ENCODE assay signal across 1 cellular context in genomic region chr20:59005523-59006166, GRCh38.
TF ChIP-seq lines count a peak whose summit lies in the region.

No MANE protein-coding gene starts in this region.

TF ChIP-seq in HepG2, 621 proteins besides CTCF, POLR2A, EP300 and RAD21 (continued from another document):
- TF ChIP-seq ZNF704 (CRISPR knock-in tag; IDR thresholded peaks at IDR 0.05; ENCODE audit: borderline replicate concordance) = 0 out of 2 replicates have a peak, but pooled peaks have one; percentile 9
- TF ChIP-seq PRDM15 (CRISPR knock-in tag; IDR thresholded peaks at IDR 0.05) = 0 out of 2 replicates have a peak, but pooled peaks have one; percentile 37
- TF ChIP-seq GFI1 (CRISPR knock-in tag; IDR thresholded peaks at IDR 0.05; ENCODE audit: borderline replicate concordance) = peak; percentile 72; the same call in 1 of the 2 replicates
- no peak for TF ChIP-seq E2F1 (CRISPR knock-in tag; IDR thresholded peaks at IDR 0.05)
- TF ChIP-seq ZNF547 (CRISPR knock-in tag; IDR thresholded peaks at IDR 0.05) = peak; percentile 92
- TF ChIP-seq NFKB2 (CRISPR knock-in tag; IDR thresholded peaks at IDR 0.05; ENCODE audit: borderline replicate concordance) = peak; percentile 17; the same call in 1 of the 2 replicates
- 0 out of 2 replicates have a peak, but pooled peaks have one; percentile 1 for TF ChIP-seq TRIM24 (CRISPR knock-in tag; IDR thresholded peaks at IDR 0.05)
- peak; percentile 45; the same call in 1 of the 2 replicates for TF ChIP-seq ZNF800 (CRISPR knock-in tag; IDR thresholded peaks at IDR 0.05)
- TF ChIP-seq ZNF883 (CRISPR knock-in tag; IDR thresholded peaks at IDR 0.05; ENCODE audit: not compliant biosample characterization) = peak; percentile 82
- no peak for TF ChIP-seq MXD3 (CRISPR knock-in tag; IDR thresholded peaks at IDR 0.05)
- TF ChIP-seq NR2F2 (IDR thresholded peaks at IDR 0.05; ENCODE audit: borderline replicate concordance, low read depth) = no peak
- no peak for TF ChIP-seq ZNF790 (CRISPR knock-in tag; IDR thresholded peaks at IDR 0.05; ENCODE audit: borderline replicate concordance)
- 0 out of 2 replicates have a peak, but pooled peaks have one; percentile 14 for TF ChIP-seq ZFP37 (CRISPR knock-in tag; IDR thresholded peaks at IDR 0.05; ENCODE audit: borderline replicate concordance)
- peak; percentile 65; the same call in 1 of the 2 replicates for TF ChIP-seq ETS1 (CRISPR knock-in tag; IDR thresholded peaks at IDR 0.05)
- 0 out of 2 replicates have a peak, but pooled peaks have one; percentile 40 for TF ChIP-seq BRCA1 (CRISPR knock-in tag; IDR thresholded peaks at IDR 0.05)
- TF ChIP-seq RFXAP (CRISPR knock-in tag; IDR thresholded peaks at IDR 0.05; ENCODE audit: borderline replicate concordance) = peak; percentile 80; the same call in 1 of the 2 replicates
- TF ChIP-seq ZSCAN29 (CRISPR knock-in tag; conservative IDR thresholded peaks at IDR 0.05) = 0 out of 2 replicates have a peak, but pooled peaks have one; percentile 1
- peak; percentile 10; the same call in 1 of the 2 replicates for TF ChIP-seq ZFY (CRISPR knock-in tag; IDR thresholded peaks at IDR 0.05)
- TF ChIP-seq AKAP8 (CRISPR knock-in tag; IDR thresholded peaks at IDR 0.05) = 0 out of 2 replicates have a peak, but pooled peaks have one; percentile 12
- 0 out of 2 replicates have a peak, but pooled peaks have one; percentile 7 for TF ChIP-seq HIVEP1 (CRISPR knock-in tag; IDR thresholded peaks at IDR 0.05)
- TF ChIP-seq GPBP1L1 (CRISPR knock-in tag; IDR thresholded peaks at IDR 0.05) = no peak
- 0 out of 2 replicates have a peak, but pooled peaks have one; percentile 22 for TF ChIP-seq ZNF557 (CRISPR knock-in tag; IDR thresholded peaks at IDR 0.05)
- 0 out of 2 replicates have a peak, but pooled peaks have one; percentile 19 for TF ChIP-seq GMEB1 (CRISPR knock-in tag; IDR thresholded peaks at IDR 0.05; ENCODE audit: borderline replicate concordance)
- TF ChIP-seq ZNF337 (CRISPR knock-in tag; IDR thresholded peaks at IDR 0.05; ENCODE audit: borderline replicate concordance, low read depth) = peak; percentile 16; the same call in 1 of the 2 replicates
- TF ChIP-seq MEF2D (CRISPR knock-in tag; IDR thresholded peaks at IDR 0.05) = 0 out of 2 replicates have a peak, but pooled peaks have one; percentile 3
- peak; percentile 39; the same call in 1 of the 2 replicates for TF ChIP-seq ZNF687 (CRISPR knock-in tag; IDR thresholded peaks at IDR 0.05)
- no peak for TF ChIP-seq KAT8 (CRISPR knock-in tag; IDR thresholded peaks at IDR 0.05)
- TF ChIP-seq BCL3 (CRISPR knock-in tag; IDR thresholded peaks at IDR 0.05) = peak; percentile 78
